ENCODE assay signal across 1 cellular context in genomic region chr1:182595641-182596240, GRCh38.
TF ChIP-seq lines count a peak whose summit lies in the region.

No MANE protein-coding gene starts in this region.

TF ChIP-seq in HEK293, 187 proteins besides CTCF, POLR2A, EP300 and RAD21 (continued from another document):
- no peak for TF ChIP-seq PRDM10 (tag by site-specific recombination; IDR thresholded peaks at IDR 0.05)
- no peak for TF ChIP-seq ZNF792 (tag by site-specific recombination; IDR thresholded peaks at IDR 0.05)
- TF ChIP-seq ZNF157 (tag by site-specific recombination; IDR thresholded peaks at IDR 0.05) = no peak
